Comparison of ENCODE assay signal across 8 cellular contexts in the genomic region with DNA sequence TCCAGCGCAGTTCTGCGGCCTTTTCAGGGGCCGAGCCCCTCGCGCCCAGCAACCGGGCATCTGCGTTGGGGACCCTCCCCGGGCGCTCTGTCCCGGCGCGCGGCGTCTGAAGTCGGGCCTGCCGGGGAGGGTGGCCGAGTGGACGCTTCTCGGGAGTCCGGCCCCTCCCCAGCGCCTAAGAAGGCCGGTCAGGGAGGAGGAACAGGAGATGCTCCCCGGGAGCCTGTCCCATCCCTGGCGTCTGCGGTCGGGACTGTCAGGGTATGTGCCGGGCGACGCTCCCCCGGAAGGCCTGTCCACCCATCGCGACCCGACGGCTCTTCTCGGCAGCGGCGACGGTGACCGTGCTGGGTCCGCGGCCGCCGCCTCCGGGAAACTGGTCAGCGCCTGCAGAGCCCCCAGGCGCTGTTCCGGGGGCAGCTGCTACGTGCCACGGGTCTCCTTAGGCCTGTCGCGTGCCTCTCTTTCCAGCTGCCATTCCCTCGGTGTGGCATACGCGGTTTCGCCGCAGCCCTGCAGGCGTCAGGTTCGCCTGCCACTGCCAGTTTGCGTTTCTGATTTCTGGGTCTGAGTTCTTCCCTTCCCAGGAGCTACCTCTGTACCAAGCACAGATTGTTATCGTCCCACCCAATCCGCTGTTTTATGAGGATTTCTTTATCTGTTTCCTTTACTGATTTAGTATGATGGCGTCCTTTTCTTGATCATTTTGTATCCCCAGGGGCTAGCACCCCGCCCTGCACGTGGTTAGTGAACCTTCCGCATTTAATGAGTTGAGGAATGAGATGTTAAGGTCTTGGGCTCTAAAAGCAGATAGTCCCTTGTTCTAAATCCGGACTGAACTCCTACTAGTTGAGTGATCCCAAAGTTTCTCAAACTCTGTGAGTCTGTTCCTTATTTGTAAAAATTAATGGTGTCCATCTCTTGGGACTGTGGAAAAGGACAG. TPM values are rescaled to one million over a fixed set of nuclear protein-coding genes. Genes with fewer than 3 reads are reported as not detected.
A peak's percentile ranks its signal among the peaks of the same experiment; 100 is the strongest.
DNase-seq lines count a peak whose midpoint lies in the region; ATAC-seq and TF ChIP-seq lines count a peak whose summit lies in the region.

No MANE protein-coding gene starts in this region.

- 1% methylated on average over 62 to 66 of the region's 66 CpGs for WGBS in lung, 2 donors

- DNase-seq in H4 (ENCODE audit: low spot score) (peak; percentile 31), LHCN-M2 (ENCODE audit: low read depth) (peak; percentile 55), lung (ENCODE audit: low spot score) (peak; percentile 39), kidney glomerular epithelial cell (lab: John Stamatoyannopoulos, UW) (no peak)
- peak; percentile 34 to 43 for DNase-seq in activated CD4-positive, alpha-beta T cell treated with anti-CD3 and anti-CD28 coated beads, Interleukin-2, amount 50 U/mL, for 48 hours
- DNase-seq in effector CD8-positive, alpha-beta T cell (lab: John Stamatoyannopoulos, UW) = peak; percentile 8
- DNase-seq in stimulated activated CD8-positive, alpha-beta memory T cell treated with anti-CD3 and anti-CD28 coated beads, Interleukin-4, amount 100 ng/mL, for 48 hours = peak; percentile 53

- peaks cover 6 to 7% of the 10 kb centered on the region in 2 donors for H3K36me3 ChIP-seq in lung (ENCODE audit: control insufficient read depth in 2 of 2, insufficient read depth in 2 of 2, low read length in 2 of 2)

- peaks cover 5 to 6% of the 10 kb centered on the region in 2 donors for H3K4me1 ChIP-seq in lung (ENCODE audit: control insufficient read depth in 2 of 2, insufficient read depth in 2 of 2, low read length in 2 of 2)

- peak overlapping the region; percentile 97 to 99 for H3K27ac ChIP-seq in lung (ENCODE audit: low read depth in 1 of 2, low read length in 1 of 2)

- H3K27me3 ChIP-seq in lung (ENCODE audit: control insufficient read depth, insufficient read depth) = no peaks in the 10 kb centered on the region

- TF ChIP-seq CTCF in GM12872 (IDR thresholded peaks at IDR 0.05; ENCODE audit: insufficient read depth, low read depth, low read length) = 0 out of 3 replicates have a peak, but pooled peaks have one; percentile 11
- no peak for TF ChIP-seq CTCF in lung (IDR thresholded peaks at IDR 0.05; ENCODE audit: control extremely low read depth, extremely low read depth)

- H3K9me3 ChIP-seq in lung (ENCODE audit: control insufficient read depth in 2 of 2, insufficient read depth in 1 of 2, low read length in 1 of 2) = peaks cover 0 to 3% of the 10 kb centered on the region in 2 donors

- ATAC-seq in lung (ENCODE audit: insufficient read depth, low FRiP score) = peak; percentile 65

- peak overlapping the region; percentile 93 for H3K4me3 ChIP-seq in lung

RNA-seq across cellular contexts. Expression of a gene that starts 0.8 kb away (rescaled TPM):
- total RNA-seq in H4 (2014; rRNA removed; shearing (Covaris generic)) = 34.9 and 41.6 TPM in 2 replicates
- total RNA-seq in LHCN-M2 (2014; rRNA removed) (32.1 and 40.5 TPM in 2 replicates), lung (10 to 100 TPM; 17.7 to 21.8 TPM)
- polyA plus RNA-seq in LHCN-M2 (2012) = 7.6 TPM
- 10 to 100 TPM; 12.6 to 13.5 TPM for polyA plus RNA-seq in lung

RNA-seq across cellular contexts. Expression of a gene that starts 22.7 kb away (rescaled TPM):
- total RNA-seq in H4 (2014; rRNA removed; shearing (Covaris generic)) = 102 and 123 TPM in 2 replicates
- total RNA-seq in LHCN-M2 (2014; rRNA removed) (33.3 and 70.9 TPM in 2 replicates), lung (10 to 100 TPM; 11.1 to 16.9 TPM)
- 7.0 TPM for polyA plus RNA-seq in LHCN-M2 (2012)
- 10 to 100 TPM; 13.1 to 17.7 TPM for polyA plus RNA-seq in lung

RNA-seq across cellular contexts. Expression of a gene that starts 37.3 kb away (rescaled TPM):
- total RNA-seq in H4 (2014; rRNA removed; shearing (Covaris generic)) = 0.12 TPM in 1 of 2 replicates, not detected in the other
- not detected in 2 replicates for total RNA-seq in LHCN-M2 (2014; rRNA removed)
- not detected for polyA plus RNA-seq in LHCN-M2 (2012)
- 1 to 10 TPM in 1 of 2 donors, under 1 TPM in 1; 0.21 to 3.7 TPM for total RNA-seq in lung
- not detected for polyA plus RNA-seq in lung
